In the genomic region with DNA sequence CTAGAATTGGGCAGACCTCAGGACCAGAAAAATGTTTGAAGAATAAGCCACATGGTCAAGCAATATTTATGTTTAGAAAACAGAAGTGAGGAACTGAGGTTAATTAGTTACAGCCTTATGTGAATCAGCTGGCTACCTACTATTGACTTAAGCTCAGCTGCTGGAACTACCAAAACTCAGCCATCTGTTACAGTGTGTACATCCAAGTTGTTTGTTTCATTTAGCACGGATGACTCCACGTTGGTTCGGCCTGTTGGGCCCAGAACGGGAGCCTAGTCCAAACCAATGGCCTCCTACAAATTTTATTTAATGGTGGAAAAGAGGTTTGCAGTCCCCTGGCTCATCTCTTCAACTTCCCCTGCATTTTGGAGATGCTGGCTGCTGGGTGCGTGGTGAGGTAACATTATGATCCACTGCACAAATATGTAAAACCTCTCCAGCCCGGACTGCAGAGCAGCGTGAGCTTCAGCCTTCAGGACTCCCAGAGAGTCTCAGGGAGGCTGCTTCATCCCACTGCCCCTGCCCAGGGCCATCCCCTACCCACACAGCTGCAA, we compare ENCODE assay signal across 9 cellular contexts.
A peak's percentile ranks its signal among the peaks of the same experiment; 100 is the strongest.
DNase-seq lines count a peak whose midpoint lies in the region; ATAC-seq and TF ChIP-seq lines count a peak whose summit lies in the region.
"Had no signal": no experiment of that assay in that cellular context is flagged by ENCODE, and none has a peak within 500 bp of the region (broad histone marks: within the 10 kb centered on the region; RNA-seq: fewer than 3 reads in every experiment).

No MANE protein-coding gene starts in this region.

- no peaks in the 10 kb centered on the region for H3K36me3 ChIP-seq in PC-9 (ENCODE audit: low read depth)
- H3K36me3 ChIP-seq in left ventricle myocardium inferior: no peaks in the 10 kb centered on the region
- H3K36me3 ChIP-seq in aorta (ENCODE audit: control insufficient read depth in 1 of 2, insufficient read depth in 2 of 2, low read length in 1 of 2): no peaks in the 10 kb centered on the region
- H3K36me3 ChIP-seq: neutrophil had no signal

- peaks cover 45% of the 10 kb centered on the region for H3F3A ChIP-seq in PC-9 (ENCODE audit: insufficient read depth, low read depth)

- no peaks in the 10 kb centered on the region for H3K27me3 ChIP-seq in PC-9 (ENCODE audit: insufficient read depth, low read depth)
- H3K27me3 ChIP-seq in left ventricle myocardium inferior (ENCODE audit: low read depth): no peaks in the 10 kb centered on the region
- H3K27me3 ChIP-seq in aorta (ENCODE audit: control insufficient read depth in 1 of 2, insufficient read depth in 2 of 2, low read length in 1 of 2): no peaks in the 10 kb centered on the region
- H3K27me3 ChIP-seq: neutrophil had no signal

- WGBS in aorta, 2 donors: 59% methylated on average over 7 of the region's 7 CpGs

- H3K9me3 ChIP-seq in PC-9 (ENCODE audit: insufficient read depth, low read depth) (no peaks in the 10 kb centered on the region), left ventricle myocardium inferior (replicated peaks) (no peaks in the 10 kb centered on the region), aorta (ENCODE audit: control insufficient read depth, low read length) (no peaks in the 10 kb centered on the region)
- H3K9me3 ChIP-seq: neutrophil had no signal

- H2AFZ ChIP-seq in PC-9: no peak overlapping the region; the same call in 1 of the 2 replicates

- H3K79me2 ChIP-seq in PC-9 (ENCODE audit: low read depth): no peaks in the 10 kb centered on the region

- TF ChIP-seq CTCF in PC-9 (conservative IDR thresholded peaks at IDR 0.05) (no peak), left ventricle myocardium inferior (IDR thresholded peaks at IDR 0.05; ENCODE audit: borderline replicate concordance) (no peak)

- peak overlapping the region; percentile 85 for H3K27ac ChIP-seq in PC-9
- H3K27ac ChIP-seq in left ventricle myocardium inferior (replicated peaks): peak overlapping the region; percentile 54
- no peak overlapping the region for H3K27ac ChIP-seq in aorta (ENCODE audit: low read depth in 1 of 2, low read length in 2 of 2)
- H3K27ac ChIP-seq: neutrophil had no signal

- POLR2A ChIA-PET in PC-9 (lab: Charles Lee; ENCODE audit: unreplicated experiment): interaction anchor here (0.6 to 0.7 kb wide), 3 partner anchors 22 to 1691 kb away, joined by 4 to 27 read pairs (median 16); no protein-coding TSS in a partner anchor

- H4K20me1 ChIP-seq in PC-9 (ENCODE audit: insufficient read depth): no peaks in the 10 kb centered on the region

- ATAC-seq in GM18870 (IDR thresholded peaks at IDR 0.05; ENCODE audit: unreplicated experiment): peak; percentile 79
- ATAC-seq in HG02970 (IDR thresholded peaks at IDR 0.05; ENCODE audit: low FRiP score, unreplicated experiment): peak; percentile 73
- peak; percentile 53 for ATAC-seq in aorta (ENCODE audit: low FRiP score)
- ATAC-seq in activated CD4-positive, CD25-positive, alpha-beta regulatory T cell treated with anti-CD3 and anti-CD28 coated beads, Interleukin-2, amount 50 U/mL, for 24 hours: no peak

- CTCF ChIA-PET in PC-9 (lab: Charles Lee): interaction anchor here (0.7 kb wide), 2 partner anchors 20 to 589 kb away, joined by 6 to 9 read pairs; no protein-coding TSS in a partner anchor

- H3K4me3 ChIP-seq in PC-9 (no peak overlapping the region), left ventricle myocardium inferior (no peak overlapping the region), aorta (ENCODE audit: low read length in 2 of 2) (no peak overlapping the region)

- H3K4me1 ChIP-seq in PC-9 (replicated peaks; ENCODE audit: insufficient read depth): peaks cover 72% of the 10 kb centered on the region
- H3K4me1 ChIP-seq in left ventricle myocardium inferior: peaks cover 12% of the 10 kb centered on the region
- H3K4me1 ChIP-seq in aorta (ENCODE audit: control insufficient read depth in 1 of 2, insufficient read depth in 2 of 2, low read length in 2 of 2): no peaks in the 10 kb centered on the region

- no peaks in the 10 kb centered on the region for H3K9me2 ChIP-seq in PC-9 (ENCODE audit: insufficient read depth)

- intact Hi-C loops in PC-9 (cut with micrococcal nuclease; ENCODE audit: unreplicated experiment): loop anchor here (2.0 to 10.0 kb wide), 4 partner anchors 124 to 366 kb away; a partner anchor contains a TSS
- intact Hi-C loops in left ventricle myocardium inferior (cut with micrococcal nuclease): loop anchor here (10.0 kb wide), 2 partner anchors 146 to 394 kb away; a partner anchor contains a TSS
- intact Hi-C loops in aorta (cut with DNase I): loop anchor here in 1 of 2 donors (10.0 kb wide), 2 partner anchors 254 to 1384 kb away; a partner anchor contains a TSS

- no TSS peak for BruUV-seq in PC-9 (replicated peaks; lab: Mats Ljungman, UMichigan)

- H3K4me2 ChIP-seq in PC-9: peak overlapping the region; percentile 63

- DNase-seq in PC-9: peak; percentile 18 to 78
- no peak for DNase-seq in left ventricle myocardium inferior
- DNase-seq in aorta: peak in 1 of 2 donors; percentile 49
- no peak for DNase-seq in NCI-H1048 (lab: John Stamatoyannopoulos, UW)
- DNase-seq in NCI-H1436 treated with DMSO at 0.1 percent for 48 hours (lab: John Stamatoyannopoulos, UW): no peak

Comparison
In these comparisons a context has a peak if more than half of its experiments do, and no peak if none do; other contexts are left out.
1. ATAC-seq: peak in GM18870 (single experiment), HG02970 (single experiment) and aorta (single experiment); none in activated CD4-positive, CD25-positive, alpha-beta regulatory T cell treated with anti-CD3 and anti-CD28 coated beads, Interleukin-2, amount 50 U/mL, for 24 hours (0 of 2).
2. DNase-seq: peak in PC-9 (2 of 2); none in left ventricle myocardium inferior (single experiment), NCI-H1048 (single experiment) and NCI-H1436 treated with DMSO at 0.1 percent for 48 hours (single experiment).
3. H3K27ac ChIP-seq: peak in PC-9 (single experiment) and left ventricle myocardium inferior (single experiment); none in aorta (0 of 2).